17 cellular contexts compared by ENCODE assay signal in genomic region chr4:182885738-182886077, GRCh38. TPM values are rescaled to one million over a fixed set of nuclear protein-coding genes. Genes with fewer than 3 reads are reported as not detected.
DNase-seq lines count a peak whose midpoint lies in the region; ATAC-seq and TF ChIP-seq lines count a peak whose summit lies in the region.
"Had no signal": no experiment of that assay in that cellular context is flagged by ENCODE, and none has a peak within 500 bp of the region (broad histone marks: within the 10 kb centered on the region; RNA-seq: fewer than 3 reads in every experiment).

No MANE protein-coding gene starts in this region.

- no peak overlapping the region for H3K4me3 ChIP-seq in cardiac fibroblast (replicated peaks in 1 of 2; ENCODE audit: low read depth in 2 of 2, low read length in 2 of 2)
- H3K4me3 ChIP-seq in fibroblast of pulmonary artery (replicated peaks; ENCODE audit: low read depth, low read length) = no peak overlapping the region
- no peak overlapping the region for H3K4me3 ChIP-seq in skeletal muscle cell (ENCODE audit: low read depth, low read length)
- H3K4me3 ChIP-seq: HAP-1 had no signal

- intact Hi-C loops in sciatic nerve (cut with DNase I) = no loop called here

- peak; percentile 29 for DNase-seq in GM03348 (ENCODE audit: low spot score)
- DNase-seq in cardiac fibroblast (ENCODE audit: low read depth in 2 of 2) = peak; percentile 9 to 69
- DNase-seq in fibroblast of pulmonary artery (ENCODE audit: low read depth) = peak; percentile 49
- peak; percentile 28 for DNase-seq in skeletal muscle cell (ENCODE audit: low read depth)
- DNase-seq in sciatic nerve (ENCODE audit: low spot score) = no peak
- DNase-seq: ACHN; Calu3; CD4-positive, alpha-beta T cell; DMS53; KG1; NCI-H1417 treated with DMSO at 0.1 percent for 48 hours; NCI-H1930; NCI-H2171 treated with DMSO at 0.1 percent for 48 hours; NCI-H510A treated with DMSO at 0.1 percent for 48 hours had no signal

- no peak for ATAC-seq in GM21786 (IDR thresholded peaks at IDR 0.05; ENCODE audit: unreplicated experiment)
- no peak for ATAC-seq in sciatic nerve
- ATAC-seq in GM21515 (IDR thresholded peaks at IDR 0.05; ENCODE audit: unreplicated experiment) = no peak

- TF ChIP-seq CTCF in cardiac fibroblast (IDR thresholded peaks at IDR 0.05; ENCODE audit: low read depth, low read length) (no peak), fibroblast of pulmonary artery (IDR thresholded peaks at IDR 0.05; ENCODE audit: low read length, missing control alignments) (no peak)

RNA-seq across cellular contexts. Expression of gene DCTD, which starts 31.5 kb away (rescaled TPM):
- total RNA-seq in sciatic nerve = 85.2 TPM
